In the genomic region with DNA sequence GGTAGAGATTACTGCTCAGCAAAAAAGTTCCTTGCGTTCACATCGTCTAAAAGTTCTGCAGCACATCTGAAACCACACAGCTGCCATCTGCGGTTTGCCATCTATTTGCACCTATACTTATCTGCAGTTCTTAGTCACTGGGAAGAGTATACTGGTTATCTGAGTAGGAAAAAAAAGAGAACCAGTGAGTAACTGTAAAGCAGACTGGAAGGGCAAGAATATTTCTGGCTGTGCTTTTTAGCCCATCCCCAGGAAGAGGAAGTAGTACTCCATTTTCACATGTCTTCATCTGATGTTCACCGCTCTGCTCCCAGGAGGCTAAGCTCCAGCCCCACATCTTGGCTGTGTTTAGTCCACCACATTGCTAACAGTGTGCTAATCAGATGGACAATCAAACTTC, we compare ENCODE assay signal across 9 cellular contexts. TPM values are rescaled to one million over a fixed set of nuclear protein-coding genes. Genes with fewer than 3 reads are reported as not detected.
DNase-seq lines count a peak whose midpoint lies in the region; ATAC-seq, FAIRE-seq and TF ChIP-seq lines count a peak whose summit lies in the region.
"Had no signal": no experiment of that assay in that cellular context is flagged by ENCODE, and none has a peak within 500 bp of the region (broad histone marks: within the 10 kb centered on the region; RNA-seq: fewer than 3 reads in every experiment).

No MANE protein-coding gene starts in this region.

- H3K14ac ChIP-seq in trophoblast cell (ENCODE audit: low read length): no peak overlapping the region

- peaks cover 2% of the 10 kb centered on the region for H3K79me1 ChIP-seq in trophoblast cell (ENCODE audit: low read length)

- no peak overlapping the region for H2BK120ac ChIP-seq in trophoblast cell (ENCODE audit: insufficient read depth, low read length, poor library complexity)

- H3K27ac ChIP-seq in trophoblast cell (ENCODE audit: low read depth, low read length): no peak overlapping the region

- H4K8ac ChIP-seq in trophoblast cell (ENCODE audit: low read depth, low read length): no peak overlapping the region

- no peak overlapping the region for H2AFZ ChIP-seq in trophoblast cell (ENCODE audit: insufficient read depth, low read length, poor library complexity)

- no peak overlapping the region for H3K4me3 Mint-ChIP-seq in T-helper 17 cell
- H3K4me3 Mint-ChIP-seq: activated naive CD8-positive, alpha-beta T cell treated with anti-CD3 and anti-CD28 coated beads, Interleukin-2, amount 10 ng/mL, durations not matched to agents 7 days and 5 days had no signal

- no peak overlapping the region for H3K9ac ChIP-seq in trophoblast cell (ENCODE audit: low read length)

- no peak overlapping the region for H3K4me3 ChIP-seq in trophoblast cell (ENCODE audit: low read depth, low read length)

- no peak overlapping the region for H2BK5ac ChIP-seq in trophoblast cell (ENCODE audit: low read depth, low read length, poor library complexity)

- H3K27me3 ChIP-seq in trophoblast cell (ENCODE audit: insufficient read depth, low read length): no peaks in the 10 kb centered on the region

- no peak overlapping the region for H3K18ac ChIP-seq in trophoblast cell (ENCODE audit: low read length)

- no peak overlapping the region for H4K91ac ChIP-seq in trophoblast cell (ENCODE audit: low read depth, low read length)

- peaks cover 0 to 9% of the 10 kb centered on the region in 2 experiments for H3K4me1 ChIP-seq in trophoblast cell (ENCODE audit: control insufficient read depth in 1 of 2, insufficient read depth in 2 of 2, low read length in 2 of 2)

- no peak for TF ChIP-seq CTCF in D721Med (IDR thresholded peaks at IDR 0.05; ENCODE audit: insufficient read depth, missing control alignments)

- DNase-seq in T-helper 17 cell (no peak), trophoblast cell (no peak), D721Med (ENCODE audit: insufficient read length, low spot score) (no peak), occipital lobe (lab: John Stamatoyannopoulos, UW) (no peak), NCI-H1048 (lab: John Stamatoyannopoulos, UW) (no peak)
- DNase-seq: activated naive CD8-positive, alpha-beta T cell treated with anti-CD3 and anti-CD28 coated beads, Interleukin-2, amount 10 ng/mL, durations not matched to agents 7 days and 5 days had no signal

- H4K12ac ChIP-seq in trophoblast cell (ENCODE audit: low read depth, low read length): no peak overlapping the region

- H2AK5ac ChIP-seq in trophoblast cell (ENCODE audit: low read length): no peak overlapping the region

- no peak for FAIRE-seq in D721Med (lab: Jason Lieb, UNC)

- H3K4me1 Mint-ChIP-seq in T-helper 17 cell: peaks cover 8% of the 10 kb centered on the region

- peak overlapping the region; percentile 78 for H3K23ac ChIP-seq in trophoblast cell (ENCODE audit: low read length)

- no peak overlapping the region for H2BK12ac ChIP-seq in trophoblast cell (ENCODE audit: low read length)

- no peak overlapping the region for H3K27ac Mint-ChIP-seq in T-helper 17 cell
- H3K27ac Mint-ChIP-seq: activated naive CD8-positive, alpha-beta T cell treated with anti-CD3 and anti-CD28 coated beads, Interleukin-2, amount 10 ng/mL, durations not matched to agents 7 days and 5 days had no signal

- peaks cover 1% of the 10 kb centered on the region for H3K79me2 ChIP-seq in trophoblast cell (ENCODE audit: control insufficient read depth, insufficient read depth, low read length, poor library complexity)

- peaks cover 83% of the 10 kb centered on the region for H3K27me3 Mint-ChIP-seq in T-helper 17 cell

- no peaks in the 10 kb centered on the region for H3K36me3 Mint-ChIP-seq in T-helper 17 cell (ENCODE audit: low read depth)
- H3K36me3 Mint-ChIP-seq: activated naive CD8-positive, alpha-beta T cell treated with anti-CD3 and anti-CD28 coated beads, Interleukin-2, amount 10 ng/mL, durations not matched to agents 7 days and 5 days had no signal

- peak overlapping the region; percentile 30 for H3K4me2 ChIP-seq in trophoblast cell (ENCODE audit: low read length)

- ATAC-seq in GM19395 (IDR thresholded peaks at IDR 0.05; ENCODE audit: unreplicated experiment) (peak; percentile 68), HG03175 (IDR thresholded peaks at IDR 0.05; ENCODE audit: unreplicated experiment) (peak; percentile 65), T-helper 17 cell (peak; percentile 21), GM19455 (IDR thresholded peaks at IDR 0.05; ENCODE audit: unreplicated experiment) (no peak)

- peak overlapping the region; percentile 4 for H3K4ac ChIP-seq in trophoblast cell (ENCODE audit: low read depth, low read length)

- H3K9me3 ChIP-seq in T-helper 17 cell (ENCODE audit: control insufficient read depth, low read length, poor library complexity, severe bottlenecking) (no peaks in the 10 kb centered on the region), trophoblast cell (ENCODE audit: insufficient read depth, low read depth, low read length) (no peaks in the 10 kb centered on the region)

- H3K36me3 ChIP-seq in trophoblast cell (ENCODE audit: control insufficient read depth in 1 of 2, insufficient read depth in 2 of 2, low read length in 2 of 2): peaks cover 4 to 21% of the 10 kb centered on the region in 2 experiments

- WGBS in trophoblast cell (ENCODE audit: extremely low coverage, insufficient coverage, insufficient read length): no CpG with 5 or more reads among the region's 4 CpGs

RNA-seq across cellular contexts. Expression of a gene that starts 35.6 kb away (rescaled TPM):
- total RNA-seq in T-helper 17 cell: under 1 TPM; 0.35 to 0.37 TPM
- polyA plus RNA-seq in trophoblast cell (2013): 67.0 and 70.6 TPM in 2 replicates
- 82.8 TPM for total RNA-seq in occipital lobe

Comparison
In these comparisons a context has a peak if more than half of its experiments do, and no peak if none do; other contexts are left out.
1. RNA of a gene that starts 35.6 kb away (total RNA-seq): 82.8 TPM in occipital lobe (single experiment); 0.35 to 0.37 TPM in T-helper 17 cell; every median in the first group is over 10 times any median in the second.